27 cellular contexts compared by ENCODE assay signal in the genomic region with DNA sequence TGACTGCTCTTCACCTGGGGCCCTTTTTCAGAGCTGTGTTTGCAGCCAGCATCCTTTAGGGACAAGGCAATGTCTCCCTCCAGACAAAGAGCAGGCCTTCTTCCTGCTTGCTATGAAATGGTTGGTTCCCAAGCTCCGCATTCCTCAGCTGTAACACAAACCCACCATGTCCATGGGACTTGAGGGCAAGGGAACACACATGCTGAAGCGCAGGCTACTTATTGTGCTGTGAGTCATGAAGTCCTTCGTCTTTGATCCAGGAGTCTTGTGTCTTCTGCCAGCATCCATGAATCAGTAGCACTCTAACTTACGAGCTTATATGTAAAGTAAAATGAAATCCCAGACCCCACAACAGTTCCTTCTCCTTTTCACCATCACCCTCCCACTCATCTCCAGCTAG. TPM values are rescaled to one million over a fixed set of nuclear protein-coding genes. Genes with fewer than 3 reads are reported as not detected.
DNase-seq lines count a peak whose midpoint lies in the region; ATAC-seq and TF ChIP-seq lines count a peak whose summit lies in the region.
"Had no signal": no experiment of that assay in that cellular context is flagged by ENCODE, and none has a peak within 500 bp of the region (broad histone marks: within the 10 kb centered on the region; RNA-seq: fewer than 3 reads in every experiment).

No MANE protein-coding gene starts in this region.

- no peak for ATAC-seq in HG03175 (IDR thresholded peaks at IDR 0.05; ENCODE audit: unreplicated experiment)
- no peak for ATAC-seq in HG02759 (IDR thresholded peaks at IDR 0.05; ENCODE audit: unreplicated experiment)
- ATAC-seq: left lung had no signal

- POLR2A ChIA-PET in BJ (lab: Charles Lee) = no interaction called here

- no peak overlapping the region for H3K27ac ChIP-seq in brain microvascular endothelial cell
- H3K27ac ChIP-seq: left lung, neural progenitor cell, thyroid gland had no signal

- peak; percentile 50 for DNase-seq in BJ (ENCODE audit: low read depth)
- peak; percentile 71 for DNase-seq in HT1080 (ENCODE audit: low read depth)
- peak; percentile 53 for DNase-seq in brain microvascular endothelial cell
- peak; percentile 74 for DNase-seq in myocyte (ENCODE audit: low read depth)
- no peak for DNase-seq in effector CD4-positive, alpha-beta T cell
- DNase-seq in activated gamma-delta T cell (lab: John Stamatoyannopoulos, UW) = no peak
- DNase-seq: activated CD4-positive, alpha-beta memory T cell treated with anti-CD3 and anti-CD28 coated beads, Interleukin-2, amount 10 ng/mL, durations not matched to agents 7 days and 5 days; activated naive CD4-positive, alpha-beta T cell treated with anti-CD3 and anti-CD28 coated beads for 36 hours; activated T-cell treated with anti-CD3 and anti-CD28 coated beads, Interleukin-2, amount 50 U/mL, for 24 hours; Calu3; left lung; midbrain; MM.1S; NCI-H2171 treated with DMSO at 0.1 percent for 48 hours; NCI-H69; SIG-M5; stimulated activated naive CD4-positive, alpha-beta T cell treated with Interleukin-2 at 50 U/mL for 16 hours; T-helper 2 cell; thyroid gland had no signal

- H3K4me3 ChIP-seq in BJ (ENCODE audit: low read depth, low read length) (no peak overlapping the region), brain microvascular endothelial cell (ENCODE audit: low read depth, low read length) (no peak overlapping the region)
- H3K4me3 ChIP-seq: left lung, neural progenitor cell, thyroid gland had no signal

- TF ChIP-seq CTCF in BJ (IDR thresholded peaks at IDR 0.05; ENCODE audit: insufficient read depth, low read depth, low read length) (no peak), brain microvascular endothelial cell (IDR thresholded peaks at IDR 0.05; ENCODE audit: low read depth, low read length, missing control alignments) (no peak)

- H3K36me3 ChIP-seq in BJ (ENCODE audit: control insufficient read depth, insufficient read depth, low read length) = no peaks in the 10 kb centered on the region
- H3K36me3 ChIP-seq in brain microvascular endothelial cell (replicated peaks) = no peaks in the 10 kb centered on the region
- H3K36me3 ChIP-seq: left lung, neural progenitor cell, thyroid gland had no signal

- in situ Hi-C loops in brain microvascular endothelial cell (cut with HindIII; ENCODE audit: low pct_ligation_motif_present, low sequenced_read_pairs) = no loop called here

- H3K27me3 ChIP-seq in BJ (ENCODE audit: control insufficient read depth, insufficient read depth, low read length) (no peaks in the 10 kb centered on the region), brain microvascular endothelial cell (replicated peaks) (no peaks in the 10 kb centered on the region)
- H3K27me3 ChIP-seq: left lung, neural progenitor cell, thyroid gland had no signal

- CTCF ChIA-PET in BJ (lab: Yijun Ruan, JAX) = interaction anchor here (0.9 to 2.7 kb wide), 4 partner anchors 9 to 36 kb away, joined by 3 to 13 read pairs (median 4); no protein-coding TSS in a partner anchor

RNA-seq across cellular contexts. Expression of gene ANKRD60, which starts 59.0 kb away (rescaled TPM):
- not detected in 2 replicates for polyA plus RNA-seq in BJ (2011; rRNA removed)
- not detected in 2 replicates for polyA minus RNA-seq in BJ (2011; rRNA and poly(A)+ RNA removed)
- not detected in 2 replicates for total RNA-seq in HT1080 (2014; rRNA removed; shearing (Covaris generic))
- not detected in 2 replicates for polyA plus RNA-seq in HT1080 (2015; cell fraction: cytosol; rRNA removed)
- polyA plus RNA-seq in HT1080 (2015; cell fraction: nucleus; rRNA removed) = not detected in 2 replicates
- total RNA-seq in myocyte = not detected in 2 replicates
- not detected for polyA plus RNA-seq in myocyte (2012)
- total RNA-seq: activated CD4-positive, alpha-beta memory T cell treated with anti-CD3 and anti-CD28 coated beads, Interleukin-2, amount 10 ng/mL, durations not matched to agents 7 days and 5 days; activated naive CD4-positive, alpha-beta T cell treated with anti-CD3 and anti-CD28 coated beads for 36 hours; Calu3; G401; glomerular endothelial cell; left lung; OCI-LY7; renal cortical epithelial cell; thyroid gland had no signal
- polyA plus RNA-seq: AG04450 had no signal

Comparison
In these comparisons a context has a peak if more than half of its experiments do, and no peak if none do; other contexts are left out.
1. DNase-seq: peak in BJ (single experiment), HT1080 (single experiment), brain microvascular endothelial cell (single experiment) and myocyte (single experiment); none in effector CD4-positive, alpha-beta T cell (single experiment) and activated gamma-delta T cell (single experiment).